23 cellular contexts compared by ENCODE assay signal in genomic region chrX:65591206-65591605, GRCh38.
"Had no signal": no experiment of that assay in that cellular context is flagged by ENCODE, and none has a peak within 500 bp of the region (broad histone marks: within the 10 kb centered on the region; RNA-seq: fewer than 3 reads in every experiment).

No MANE protein-coding gene starts in this region.

- H3K27me3 Mint-ChIP-seq: progenitor cell of endocrine pancreas; stimulated activated naive CD8-positive, alpha-beta T cell treated with anti-CD3 and anti-CD28 coated beads, Interleukin-15, Interleukin-2, amounts not matched to agents 100 ng/mL and 50 ng/mL, for 24 hours had no signal

- ATAC-seq: naive thymus-derived CD8-positive, alpha-beta T cell; natural killer cell treated with Interleukin-12 subunit alpha and Interleukin-12 subunit beta and Interleukin-15 and Interleukin-18, amount 100 ng/mL, for 72 hours; pancreas; psoas muscle; right cardiac atrium; right lobe of liver; stimulated activated effector memory CD8-positive, alpha-beta T cell treated with anti-CD3 and anti-CD28 coated beads, Interleukin-12 subunit alpha, Interleukin-12 subunit beta, amount 100 ng/mL, for 72 hours; stimulated activated naive B cell treated with anti-CD40 and anti-IgM and Interleukin-4, amounts not matched to agents 10 μg/mL and 1 μg/mL and 100 μg/mL, for 72 hours had no signal

- DNase-seq: naive thymus-derived CD8-positive, alpha-beta T cell; occipital lobe; pancreas; psoas muscle; right lobe of liver; sigmoid colon; small intestine; stimulated activated CD4-positive, alpha-beta T cell treated with anti-CD3 and anti-CD28 coated beads, Interleukin-15, amount 100 ng/mL, for 24 hours; stimulated activated CD4-positive, alpha-beta T cell treated with anti-CD3 and anti-CD28 coated beads, Interleukin-2, amount 100 ng/mL, for 24 hours; stimulated activated CD4-positive, alpha-beta T cell treated with anti-CD3 and anti-CD28 coated beads, Interleukin-2, amount 100 ng/mL, for 48 hours; stimulated activated CD4-positive, alpha-beta T cell treated with anti-CD3 and anti-CD28 coated beads, Interleukin-4, amount 100 ng/mL, for 24 hours; stimulated activated naive B cell treated with anti-CD40 and anti-IgM and Interleukin-4, amounts not matched to agents 10 μg/mL and 1 μg/mL and 100 μg/mL, for 72 hours; stimulated activated naive CD4-positive, alpha-beta T cell treated with Interleukin-2 at 50 U/mL for 16 hours; stomach; thyroid gland; trophoblast cell; upper lobe of left lung had no signal

- H3K4me3 Mint-ChIP-seq: naive thymus-derived CD8-positive, alpha-beta T cell; natural killer cell treated with Interleukin-12 subunit alpha and Interleukin-12 subunit beta and Interleukin-15 and Interleukin-18, amount 100 ng/mL, for 72 hours; neural progenitor cell; stimulated activated effector memory CD8-positive, alpha-beta T cell treated with anti-CD3 and anti-CD28 coated beads, Interleukin-12 subunit alpha, Interleukin-12 subunit beta, amount 100 ng/mL, for 72 hours; stimulated activated naive B cell treated with anti-CD40 and anti-IgM and Interleukin-4, amounts not matched to agents 10 μg/mL and 1 μg/mL and 100 μg/mL, for 72 hours; stimulated activated naive CD8-positive, alpha-beta T cell treated with anti-CD3 and anti-CD28 coated beads, Interleukin-15, Interleukin-2, amounts not matched to agents 100 ng/mL and 50 ng/mL, for 24 hours had no signal

- H3K27ac Mint-ChIP-seq: natural killer cell treated with Interleukin-12 subunit alpha and Interleukin-12 subunit beta and Interleukin-15 and Interleukin-18, amount 100 ng/mL, for 72 hours; neural progenitor cell; progenitor cell of endocrine pancreas; stimulated activated effector memory CD8-positive, alpha-beta T cell treated with anti-CD3 and anti-CD28 coated beads, Interleukin-12 subunit alpha, Interleukin-12 subunit beta, amount 100 ng/mL, for 72 hours; stimulated activated naive B cell treated with anti-CD40 and anti-IgM and Interleukin-4, amounts not matched to agents 10 μg/mL and 1 μg/mL and 100 μg/mL, for 72 hours; stimulated activated naive CD8-positive, alpha-beta T cell treated with anti-CD3 and anti-CD28 coated beads, Interleukin-15, Interleukin-2, amounts not matched to agents 100 ng/mL and 50 ng/mL, for 24 hours had no signal

- H3K9me3 Mint-ChIP-seq: naive thymus-derived CD8-positive, alpha-beta T cell; natural killer cell treated with Interleukin-12 subunit alpha and Interleukin-12 subunit beta and Interleukin-15 and Interleukin-18, amount 100 ng/mL, for 72 hours; neural progenitor cell; stimulated activated effector memory CD8-positive, alpha-beta T cell treated with anti-CD3 and anti-CD28 coated beads, Interleukin-12 subunit alpha, Interleukin-12 subunit beta, amount 100 ng/mL, for 72 hours; stimulated activated naive B cell treated with anti-CD40 and anti-IgM and Interleukin-4, amounts not matched to agents 10 μg/mL and 1 μg/mL and 100 μg/mL, for 72 hours; stimulated activated naive CD8-positive, alpha-beta T cell treated with anti-CD3 and anti-CD28 coated beads, Interleukin-15, Interleukin-2, amounts not matched to agents 100 ng/mL and 50 ng/mL, for 24 hours had no signal

- H3K36me3 Mint-ChIP-seq: naive thymus-derived CD8-positive, alpha-beta T cell; natural killer cell treated with Interleukin-12 subunit alpha and Interleukin-12 subunit beta and Interleukin-15 and Interleukin-18, amount 100 ng/mL, for 72 hours; neural progenitor cell; stimulated activated effector memory CD8-positive, alpha-beta T cell treated with anti-CD3 and anti-CD28 coated beads, Interleukin-12 subunit alpha, Interleukin-12 subunit beta, amount 100 ng/mL, for 72 hours; stimulated activated naive B cell treated with anti-CD40 and anti-IgM and Interleukin-4, amounts not matched to agents 10 μg/mL and 1 μg/mL and 100 μg/mL, for 72 hours had no signal
